Comparison of ENCODE assay signal across 8 cellular contexts in the genomic region with DNA sequence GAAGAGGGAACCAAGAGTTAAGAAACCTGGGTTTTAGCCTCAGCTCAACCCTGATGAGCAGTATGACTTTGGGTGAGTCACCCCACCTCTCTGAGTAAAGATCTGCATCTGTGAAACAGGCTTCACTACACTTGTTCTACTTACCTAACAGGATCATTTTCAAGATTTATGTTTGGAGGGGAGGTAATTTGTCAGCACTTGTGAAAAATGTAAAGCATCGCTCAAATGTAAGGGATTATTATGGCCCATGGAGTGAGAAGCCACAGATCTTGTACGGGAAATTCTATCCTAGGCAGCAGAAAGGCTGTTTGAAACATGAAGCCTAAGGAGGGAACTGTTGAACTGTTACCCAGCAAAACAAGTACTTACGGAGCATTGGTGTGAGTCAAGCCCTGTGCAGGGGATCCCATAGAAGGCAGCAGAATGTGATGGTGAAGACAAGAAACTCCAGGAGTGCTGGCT.
DNase-seq lines count a peak whose midpoint lies in the region; ATAC-seq and TF ChIP-seq lines count a peak whose summit lies in the region.
"Had no signal": no experiment of that assay in that cellular context is flagged by ENCODE, and none has a peak within 500 bp of the region (broad histone marks: within the 10 kb centered on the region; RNA-seq: fewer than 3 reads in every experiment).

No MANE protein-coding gene starts in this region.

- H3K4me1 ChIP-seq in HEK293 (ENCODE audit: control insufficient read depth, insufficient read depth, low read length): peaks cover 43% of the 10 kb centered on the region

- no peaks in the 10 kb centered on the region for H3K9me3 ChIP-seq in HEK293 (ENCODE audit: control insufficient read depth, insufficient read depth, low read depth, low read length)

- no peak overlapping the region for H3K4me3 ChIP-seq in HEK293 (ENCODE audit: low read depth, low read length)

- no peak overlapping the region for H3K27ac ChIP-seq in HEK293 (ENCODE audit: extremely low read depth, low read depth, low read length)

- POLR2A ChIA-PET in HEK293 (lab: Yijun Ruan, JAX): no interaction called here

- DNase-seq in NCI-H2227 treated with DMSO at 0.1 percent for 48 hours (lab: John Stamatoyannopoulos, UW) (peak; percentile 41), fibroblast of gingiva (ENCODE audit: low read depth) (peak; percentile 65), smooth muscle cell of the brain vasculature (ENCODE audit: low read depth, low spot score) (peak; percentile 50), NCI-H2081 (lab: John Stamatoyannopoulos, UW) (no peak)
- DNase-seq in effector CD8-positive, alpha-beta T cell (lab: John Stamatoyannopoulos, UW): no peak
- DNase-seq: KBM-7 had no signal

- H3K36me3 ChIP-seq in HEK293 (ENCODE audit: control insufficient read depth in 2 of 2, insufficient read depth in 1 of 2, low read length in 2 of 2): no peaks in the 10 kb centered on the region

- CTCF ChIA-PET in HEK293 (lab: Yijun Ruan, JAX): no interaction called here

- no peak for ATAC-seq in HG03571 (IDR thresholded peaks at IDR 0.05; ENCODE audit: unreplicated experiment)

- no peak for TF ChIP-seq CTCF in HEK293 (tag by site-specific recombination; IDR thresholded peaks at IDR 0.05)

TF ChIP-seq in HEK293, 187 proteins besides CTCF, POLR2A, EP300 and RAD21 (continues in another document):
- TF ChIP-seq TCF7L2 (IDR thresholded peaks at IDR 0.05; ENCODE audit: borderline replicate concordance, low read depth, low read length): no peak
- TF ChIP-seq, protein P1, sequence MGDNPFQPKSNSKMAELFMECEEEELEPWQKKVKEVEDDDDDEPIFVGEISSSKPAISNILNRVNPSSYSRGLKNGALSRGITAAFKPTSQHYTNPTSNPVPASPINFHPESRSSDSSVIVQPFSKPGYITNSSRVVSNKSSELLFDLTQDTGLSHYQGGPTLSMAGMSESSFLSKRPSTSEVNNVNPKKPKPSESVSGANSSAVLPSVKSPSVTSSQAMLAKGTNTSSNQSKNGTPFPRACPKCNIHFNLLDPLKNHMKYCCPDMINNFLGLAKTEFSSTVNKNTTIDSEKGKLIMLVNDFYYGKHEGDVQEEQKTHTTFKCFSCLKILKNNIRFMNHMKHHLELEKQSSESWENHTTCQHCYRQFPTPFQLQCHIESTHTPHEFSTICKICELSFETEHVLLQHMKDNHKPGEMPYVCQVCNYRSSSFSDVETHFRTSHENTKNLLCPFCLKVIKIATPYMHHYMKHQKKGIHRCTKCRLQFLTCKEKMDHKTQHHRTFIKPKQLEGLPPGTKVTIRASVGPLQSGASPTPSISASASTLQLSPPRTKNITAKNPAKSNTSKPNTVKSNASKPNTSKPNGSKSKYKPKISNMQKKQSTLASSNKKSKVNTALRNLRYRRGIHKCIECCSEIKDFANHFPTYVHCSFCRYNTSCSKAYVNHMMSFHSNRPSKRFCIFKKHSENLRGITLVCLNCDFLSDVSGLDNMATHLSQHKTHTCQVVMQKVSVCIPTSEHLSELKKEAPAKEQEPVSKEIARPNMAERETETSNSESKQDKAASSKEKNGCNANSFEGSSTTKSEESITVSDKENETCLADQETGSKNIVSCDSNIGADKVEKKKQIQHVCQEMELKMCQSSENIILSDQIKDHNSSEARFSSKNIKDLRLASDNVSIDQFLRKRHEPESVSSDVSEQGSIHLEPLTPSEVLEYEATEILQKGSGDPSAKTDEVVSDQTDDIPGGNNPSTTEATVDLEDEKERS (tag by site-specific recombination; IDR thresholded peaks at IDR 0.05): no peak
- TF ChIP-seq, protein P2, sequence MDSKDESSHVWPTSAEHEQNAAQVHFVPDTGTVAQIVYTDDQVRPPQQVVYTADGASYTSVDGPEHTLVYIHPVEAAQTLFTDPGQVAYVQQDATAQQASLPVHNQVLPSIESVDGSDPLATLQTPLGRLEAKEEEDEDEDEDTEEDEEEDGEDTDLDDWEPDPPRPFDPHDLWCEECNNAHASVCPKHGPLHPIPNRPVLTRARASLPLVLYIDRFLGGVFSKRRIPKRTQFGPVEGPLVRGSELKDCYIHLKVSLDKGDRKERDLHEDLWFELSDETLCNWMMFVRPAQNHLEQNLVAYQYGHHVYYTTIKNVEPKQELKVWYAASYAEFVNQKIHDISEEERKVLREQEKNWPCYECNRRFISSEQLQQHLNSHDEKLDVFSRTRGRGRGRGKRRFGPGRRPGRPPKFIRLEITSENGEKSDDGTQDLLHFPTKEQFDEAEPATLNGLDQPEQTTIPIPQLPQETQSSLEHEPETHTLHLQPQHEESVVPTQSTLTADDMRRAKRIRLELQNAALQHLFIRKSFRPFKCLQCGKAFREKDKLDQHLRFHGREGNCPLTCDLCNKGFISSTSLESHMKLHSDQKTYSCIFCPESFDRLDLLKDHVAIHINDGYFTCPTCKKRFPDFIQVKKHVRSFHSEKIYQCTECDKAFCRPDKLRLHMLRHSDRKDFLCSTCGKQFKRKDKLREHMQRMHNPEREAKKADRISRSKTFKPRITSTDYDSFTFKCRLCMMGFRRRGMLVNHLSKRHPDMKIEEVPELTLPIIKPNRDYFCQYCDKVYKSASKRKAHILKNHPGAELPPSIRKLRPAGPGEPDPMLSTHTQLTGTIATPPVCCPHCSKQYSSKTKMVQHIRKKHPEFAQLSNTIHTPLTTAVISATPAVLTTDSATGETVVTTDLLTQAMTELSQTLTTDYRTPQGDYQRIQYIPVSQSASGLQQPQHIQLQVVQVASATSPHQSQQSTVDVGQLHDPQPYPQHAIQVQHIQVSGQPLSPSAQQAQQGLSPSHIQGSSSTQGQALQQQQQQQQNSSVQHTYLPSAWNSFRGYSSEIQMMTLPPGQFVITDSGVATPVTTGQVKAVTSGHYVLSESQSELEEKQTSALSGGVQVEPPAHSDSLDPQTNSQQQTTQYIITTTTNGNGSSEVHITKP (tag by site-specific recombination; IDR thresholded peaks at IDR 0.05): no peak
- TF ChIP-seq ZNF670 (tag by site-specific recombination; IDR thresholded peaks at IDR 0.05; ENCODE audit: low read depth): no peak
- TF ChIP-seq TRIM28 (IDR thresholded peaks at IDR 0.05; ENCODE audit: borderline replicate concordance, low read length): peak; percentile 59; the same call in 1 of the 2 replicates
- TF ChIP-seq ZNF335 (tag by site-specific recombination; conservative IDR thresholded peaks at IDR 0.05): no peak
- TF ChIP-seq OSR2 (tag by site-specific recombination; IDR thresholded peaks at IDR 0.05): 0 out of 2 replicates have a peak, but pooled peaks have one; percentile 19
- 0 out of 2 replicates have a peak, but pooled peaks have one; percentile 31 for TF ChIP-seq ZNF2 (tag by site-specific recombination; IDR thresholded peaks at IDR 0.05)
- TF ChIP-seq, protein P3, sequence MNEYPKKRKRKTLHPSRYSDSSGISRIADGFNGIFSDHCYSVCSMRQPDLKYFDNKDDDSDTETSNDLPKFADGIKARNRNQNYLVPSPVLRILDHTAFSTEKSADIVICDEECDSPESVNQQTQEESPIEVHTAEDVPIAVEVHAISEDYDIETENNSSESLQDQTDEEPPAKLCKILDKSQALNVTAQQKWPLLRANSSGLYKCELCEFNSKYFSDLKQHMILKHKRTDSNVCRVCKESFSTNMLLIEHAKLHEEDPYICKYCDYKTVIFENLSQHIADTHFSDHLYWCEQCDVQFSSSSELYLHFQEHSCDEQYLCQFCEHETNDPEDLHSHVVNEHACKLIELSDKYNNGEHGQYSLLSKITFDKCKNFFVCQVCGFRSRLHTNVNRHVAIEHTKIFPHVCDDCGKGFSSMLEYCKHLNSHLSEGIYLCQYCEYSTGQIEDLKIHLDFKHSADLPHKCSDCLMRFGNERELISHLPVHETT (tag by site-specific recombination; IDR thresholded peaks at IDR 0.05): 0 out of 2 replicates have a peak, but pooled peaks have one; percentile 23
- no peak for TF ChIP-seq KLF9 (tag by site-specific recombination; IDR thresholded peaks at IDR 0.05; ENCODE audit: low read depth)
- TF ChIP-seq ZNF654 (tag by site-specific recombination; IDR thresholded peaks at IDR 0.05; ENCODE audit: low read depth): no peak
- peak; percentile 98 for TF ChIP-seq SP7 (tag by site-specific recombination; IDR thresholded peaks at IDR 0.05)
- no peak for TF ChIP-seq ZNF391 (tag by site-specific recombination; IDR thresholded peaks at IDR 0.05; ENCODE audit: borderline replicate concordance, low read depth)
- TF ChIP-seq, protein P4, sequence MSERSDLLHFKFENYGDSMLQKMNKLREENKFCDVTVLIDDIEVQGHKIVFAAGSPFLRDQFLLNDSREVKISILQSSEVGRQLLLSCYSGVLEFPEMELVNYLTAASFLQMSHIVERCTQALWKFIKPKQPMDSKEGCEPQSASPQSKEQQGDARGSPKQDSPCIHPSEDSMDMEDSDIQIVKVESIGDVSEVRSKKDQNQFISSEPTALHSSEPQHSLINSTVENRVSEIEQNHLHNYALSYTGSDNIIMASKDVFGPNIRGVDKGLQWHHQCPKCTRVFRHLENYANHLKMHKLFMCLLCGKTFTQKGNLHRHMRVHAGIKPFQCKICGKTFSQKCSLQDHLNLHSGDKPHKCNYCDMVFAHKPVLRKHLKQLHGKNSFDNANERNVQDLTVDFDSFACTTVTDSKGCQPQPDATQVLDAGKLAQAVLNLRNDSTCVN (tag by site-specific recombination; optimal IDR thresholded peaks at IDR 0.05): no peak

Comparison
In these comparisons a context has a peak if more than half of its experiments do, and no peak if none do; other contexts are left out.
1. DNase-seq: peak in NCI-H2227 treated with DMSO at 0.1 percent for 48 hours (single experiment), fibroblast of gingiva (single experiment) and smooth muscle cell of the brain vasculature (single experiment); none in NCI-H2081 (0 of 2) and effector CD8-positive, alpha-beta T cell (single experiment).